In the genomic region with DNA sequence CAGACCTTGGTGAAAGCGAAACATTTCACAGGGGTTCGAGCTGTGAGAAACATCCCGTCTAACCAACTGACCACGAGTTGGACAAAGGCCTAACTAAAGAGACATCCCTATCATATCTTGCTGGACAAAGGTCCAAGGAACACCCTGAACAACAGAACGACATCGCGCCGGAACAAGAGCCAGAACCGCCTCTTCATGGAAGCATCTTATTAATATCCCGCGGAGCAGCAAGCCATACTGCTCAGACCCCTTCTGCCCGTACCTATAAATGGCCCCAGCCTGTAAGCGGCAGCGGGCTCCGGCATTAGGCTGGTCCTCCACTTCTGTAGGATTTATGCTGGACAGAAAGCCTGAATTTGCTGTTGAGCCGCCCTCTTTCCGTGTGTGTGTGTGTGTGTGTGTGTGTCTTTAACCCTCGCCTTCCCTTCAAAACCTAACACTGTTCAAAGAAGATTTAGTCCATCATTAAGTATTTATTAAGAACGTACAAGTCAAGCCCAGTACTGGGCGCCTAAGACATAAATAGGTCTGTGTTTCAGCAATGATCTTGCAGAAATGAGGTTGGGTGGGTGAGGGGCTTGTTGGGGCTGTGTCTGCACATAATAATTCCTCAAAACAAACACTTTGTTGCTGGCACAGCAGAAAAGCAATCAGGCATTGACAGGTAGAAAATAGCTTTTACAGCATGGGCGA, we compare ENCODE assay signal across 8 cellular contexts. TPM values are rescaled to one million over a fixed set of nuclear protein-coding genes. Genes with fewer than 3 reads are reported as not detected.
DNase-seq lines count a peak whose midpoint lies in the region; ATAC-seq and TF ChIP-seq lines count a peak whose summit lies in the region.

No MANE protein-coding gene starts in this region.

- CTCF ChIA-PET in AG04449 (lab: Yijun Ruan, JAX) = no interaction called here

- no peak for DNase-seq in AG04449 (ENCODE audit: low read depth, low spot score)
- DNase-seq in Jurkat, Clone E6-1 (ENCODE audit: low read depth, low spot score) = no peak
- DNase-seq in astrocyte of the cerebellum (ENCODE audit: low read depth) = no peak
- peak; percentile 52 for DNase-seq in left kidney (ENCODE audit: low read depth, low spot score)
- DNase-seq in erythroblast (lab: John Stamatoyannopoulos, UW) = no peak
- DNase-seq in stimulated activated CD4-positive, alpha-beta T cell treated with anti-CD3 and anti-CD28 coated beads, Interleukin-15, amount 100 ng/mL, for 24 hours = no peak
- DNase-seq in stimulated activated CD4-positive, alpha-beta T cell treated with anti-CD3 and anti-CD28 coated beads, Interleukin-2, amount 100 ng/mL, for 48 hours = no peak

- no peak for TF ChIP-seq CTCF in AG04449 (IDR thresholded peaks at IDR 0.05; ENCODE audit: insufficient read depth, low read length, missing control alignments)
- no peak for TF ChIP-seq CTCF in astrocyte of the cerebellum (IDR thresholded peaks at IDR 0.05; ENCODE audit: low read depth, low read length, missing control alignments)

- TF ChIP-seq POLR2A in erythroblast (IDR thresholded peaks at IDR 0.05; ENCODE audit: low read length) = no peak

- POLR2A ChIA-PET in AG04449 (lab: Yijun Ruan, JAX) = no interaction called here

- H3K4me3 ChIP-seq in AG04449 (ENCODE audit: low read depth, low read length) = peak overlapping the region; percentile 64
- H3K4me3 ChIP-seq in Jurkat, Clone E6-1 (ENCODE audit: low read length) = peak overlapping the region; percentile 53
- H3K4me3 ChIP-seq in astrocyte of the cerebellum (ENCODE audit: low read depth, low read length) = peak overlapping the region; percentile 68

- no peak for ATAC-seq in HG03159 (IDR thresholded peaks at IDR 0.05; ENCODE audit: unreplicated experiment)

- in situ Hi-C loops in astrocyte of the cerebellum (cut with HindIII; ENCODE audit: low sequenced_read_pairs) = no loop called here

RNA-seq across cellular contexts. Expression of a gene that starts 1.9 kb away (rescaled TPM):
- not detected for polyA plus RNA-seq in Jurkat, Clone E6-1 (2012; ENCODE audit: insufficient read depth, insufficient read length)
